In the genomic region with DNA sequence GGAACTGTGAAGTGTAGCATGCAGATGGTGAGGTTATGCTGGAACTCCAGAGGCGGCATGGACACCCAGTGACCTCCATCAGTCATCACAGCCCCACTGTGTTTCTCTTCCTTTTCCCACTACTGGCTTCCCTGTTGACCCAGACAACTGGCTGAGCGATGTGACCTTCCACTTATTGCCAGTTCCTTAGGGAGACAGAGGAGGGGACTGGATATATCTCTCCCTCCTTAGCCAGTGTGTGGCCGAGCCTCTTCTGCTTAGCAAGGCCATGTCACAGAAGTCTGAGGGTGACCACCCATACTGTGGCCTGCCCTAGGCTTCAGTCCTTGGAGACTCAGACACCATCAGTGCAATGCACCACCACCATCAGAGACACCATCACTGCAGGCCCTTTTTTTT, we compare ENCODE assay signal across 18 cellular contexts. TPM values are rescaled to one million over a fixed set of nuclear protein-coding genes. Genes with fewer than 3 reads are reported as not detected.
"Had no signal": no experiment of that assay in that cellular context is flagged by ENCODE, and none has a peak within 500 bp of the region (broad histone marks: within the 10 kb centered on the region; RNA-seq: fewer than 3 reads in every experiment).

No MANE protein-coding gene starts in this region.

- H3K27me3 Mint-ChIP-seq: activated naive CD8-positive, alpha-beta T cell treated with anti-CD3 and anti-CD28 coated beads for 36 hours; naive B cell; stimulated activated naive CD8-positive, alpha-beta T cell treated with anti-CD3 and anti-CD28 coated beads, Interleukin-15, Interleukin-2, amounts not matched to agents 100 ng/mL and 50 ng/mL, for 24 hours had no signal

- H3K9me3 Mint-ChIP-seq: activated naive CD8-positive, alpha-beta T cell treated with anti-CD3 and anti-CD28 coated beads for 36 hours; naive B cell; stimulated activated naive CD8-positive, alpha-beta T cell treated with anti-CD3 and anti-CD28 coated beads, Interleukin-15, Interleukin-2, amounts not matched to agents 100 ng/mL and 50 ng/mL, for 24 hours had no signal

- H3K27ac Mint-ChIP-seq: activated naive CD8-positive, alpha-beta T cell treated with anti-CD3 and anti-CD28 coated beads for 36 hours; stimulated activated naive CD8-positive, alpha-beta T cell treated with anti-CD3 and anti-CD28 coated beads, Interleukin-15, Interleukin-2, amounts not matched to agents 100 ng/mL and 50 ng/mL, for 24 hours had no signal

- DNase-seq: activated gamma-delta T cell, cerebellar nuclear complex had no signal

- H3K4me3 ChIP-seq: heart right ventricle, skin epidermis, upper lobe of left lung had no signal

- H3K27me3 ChIP-seq: brain microvascular endothelial cell, heart right ventricle, upper lobe of left lung had no signal

- H3K4me3 Mint-ChIP-seq: activated naive CD8-positive, alpha-beta T cell treated with anti-CD3 and anti-CD28 coated beads for 36 hours; stimulated activated naive CD8-positive, alpha-beta T cell treated with anti-CD3 and anti-CD28 coated beads, Interleukin-15, Interleukin-2, amounts not matched to agents 100 ng/mL and 50 ng/mL, for 24 hours had no signal

- H3K9me3 ChIP-seq: heart right ventricle, upper lobe of left lung had no signal

- H3K27ac ChIP-seq: brain microvascular endothelial cell, epithelial cell of prostate, SK-N-MC had no signal

- H3K36me3 Mint-ChIP-seq: naive B cell had no signal

RNA-seq across cellular contexts. Expression of a gene that starts 48.4 kb away (rescaled TPM):
- total RNA-seq: activated naive CD8-positive, alpha-beta T cell treated with anti-CD3 and anti-CD28 coated beads for 36 hours; dermis microvascular lymphatic vessel endothelial cell; frontal cortex; heart right ventricle; mammary epithelial cell; occipital lobe; posterior vena cava; temporal lobe; upper lobe of left lung had no signal
- polyA plus RNA-seq: fibroblast of lung, heart right ventricle, mammary epithelial cell had no signal
